2 cellular contexts compared by ENCODE assay signal in the genomic region with DNA sequence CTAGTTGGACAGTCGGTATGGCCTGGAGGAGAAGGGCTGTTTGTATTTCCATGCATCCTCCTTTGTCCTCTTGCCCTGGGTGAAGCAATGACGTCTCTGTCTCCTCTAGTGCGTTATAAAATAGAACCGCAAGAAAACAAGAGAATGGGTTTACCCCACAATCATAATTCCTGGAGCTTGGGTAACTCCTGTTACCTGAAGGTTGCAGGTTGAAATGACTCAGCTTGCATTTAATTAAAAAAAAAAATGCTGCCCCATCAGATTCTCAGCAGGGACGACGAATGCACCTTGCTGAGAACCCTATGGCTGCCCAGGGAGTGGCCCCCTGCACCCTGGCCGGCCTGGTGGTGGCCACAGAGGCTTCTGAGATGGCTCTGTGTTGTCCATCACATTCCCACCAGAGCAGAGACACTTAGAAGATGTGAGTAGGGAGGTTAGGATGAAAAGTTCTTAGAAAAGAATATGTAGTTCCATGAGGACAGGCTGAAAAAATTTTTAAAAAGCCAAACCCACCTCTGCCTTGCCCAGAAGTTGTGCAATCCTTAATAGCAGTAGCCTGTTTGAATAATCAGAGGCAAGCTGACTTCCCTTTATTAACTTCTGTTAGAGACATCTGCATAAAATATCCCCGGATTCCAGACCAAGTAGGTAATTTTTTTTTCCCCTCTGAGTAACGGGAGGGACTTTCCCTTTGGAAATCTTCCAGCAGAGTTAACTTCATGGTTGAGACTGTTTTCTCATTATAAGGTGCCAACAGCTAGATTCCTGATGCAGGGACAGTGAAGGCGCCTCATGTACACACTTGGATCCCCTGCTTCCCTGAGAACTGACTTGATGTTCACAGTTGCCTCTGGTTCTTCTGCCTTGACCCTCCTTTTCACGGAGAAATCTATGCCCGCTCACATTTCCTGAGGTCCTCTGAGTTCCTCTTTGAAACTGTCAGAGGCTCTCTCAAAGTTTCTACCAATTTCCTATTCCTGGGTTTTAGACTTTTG.
TF ChIP-seq lines count a peak whose summit lies in the region.

No MANE protein-coding gene starts in this region.

TF ChIP-seq in SK-N-SH, 30 proteins besides CTCF, POLR2A, EP300 and RAD21:
- peak; percentile 72 for TF ChIP-seq TCF12 (IDR thresholded peaks at IDR 0.05)
- peak; percentile 70 for TF ChIP-seq NFIC (IDR thresholded peaks at IDR 0.05; ENCODE audit: borderline replicate concordance)
- peak; percentile 32; the same call in 1 of the 2 replicates for TF ChIP-seq FOSL2 (IDR thresholded peaks at IDR 0.05; ENCODE audit: borderline replicate concordance, low read depth)
- TF ChIP-seq, protein P1, sequence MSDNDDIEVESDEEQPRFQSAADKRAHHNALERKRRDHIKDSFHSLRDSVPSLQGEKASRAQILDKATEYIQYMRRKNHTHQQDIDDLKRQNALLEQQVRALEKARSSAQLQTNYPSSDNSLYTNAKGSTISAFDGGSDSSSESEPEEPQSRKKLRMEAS (IDR thresholded peaks at IDR 0.05; ENCODE audit: low read depth), result 0 out of 2 replicates have a peak, but pooled peaks have one; percentile 13
- TF ChIP-seq TEAD4 (IDR thresholded peaks at IDR 0.05; ENCODE audit: borderline replicate concordance, insufficient read depth), result no peak
- no peak for TF ChIP-seq MXI1 (IDR thresholded peaks at IDR 0.05; ENCODE audit: low read depth, low read length)
- TF ChIP-seq JUND (IDR thresholded peaks at IDR 0.05), result 0 out of 2 replicates have a peak, but pooled peaks have one; percentile 35

TF ChIP-seq in endothelial cell of umbilical vein, 7 proteins besides CTCF, POLR2A, EP300 and RAD21:
- TF ChIP-seq JUN (IDR thresholded peaks at IDR 0.05; ENCODE audit: borderline replicate concordance, insufficient read depth, insufficient read length, low read depth), result peak; percentile 46
- TF ChIP-seq, protein P1 (IDR thresholded peaks at IDR 0.05; ENCODE audit: insufficient read depth, insufficient read length), result no peak
